In the genomic region with DNA sequence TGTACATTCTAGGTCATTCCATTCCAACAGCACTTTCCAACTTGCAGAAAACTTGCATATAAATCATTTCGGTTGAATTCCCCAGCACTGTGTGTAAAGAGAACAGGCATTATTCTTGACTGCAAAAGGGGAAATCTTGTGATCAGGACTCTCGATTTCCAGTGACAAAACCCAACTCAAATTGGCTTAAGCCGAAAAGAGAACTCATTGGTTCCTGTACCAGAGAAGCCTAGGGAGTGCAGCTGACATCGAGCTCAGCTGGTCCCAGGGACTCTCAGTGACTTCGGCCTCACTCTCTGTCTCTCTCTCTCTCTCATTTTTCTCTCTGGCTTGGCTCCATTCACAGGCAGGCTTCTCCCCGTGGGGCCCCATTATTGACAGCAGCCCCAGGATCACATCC, we compare ENCODE assay signal across 1 cellular context.
TF ChIP-seq lines count a peak whose summit lies in the region.

No MANE protein-coding gene starts in this region.

TF ChIP-seq in HepG2, 621 proteins besides CTCF, POLR2A, EP300 and RAD21:
- no peak for TF ChIP-seq ATRX (CRISPR knock-in tag; IDR thresholded peaks at IDR 0.05; ENCODE audit: borderline replicate concordance)
- no peak for TF ChIP-seq NFRKB (IDR thresholded peaks at IDR 0.05)
- no peak for TF ChIP-seq AHR (CRISPR knock-in tag; IDR thresholded peaks at IDR 0.05)
- no peak for TF ChIP-seq ZNF24 (IDR thresholded peaks at IDR 0.05)
- no peak for TF ChIP-seq MATR3 (CRISPR knock-in tag; IDR thresholded peaks at IDR 0.05)
